9 cellular contexts compared by ENCODE assay signal in the genomic region with DNA sequence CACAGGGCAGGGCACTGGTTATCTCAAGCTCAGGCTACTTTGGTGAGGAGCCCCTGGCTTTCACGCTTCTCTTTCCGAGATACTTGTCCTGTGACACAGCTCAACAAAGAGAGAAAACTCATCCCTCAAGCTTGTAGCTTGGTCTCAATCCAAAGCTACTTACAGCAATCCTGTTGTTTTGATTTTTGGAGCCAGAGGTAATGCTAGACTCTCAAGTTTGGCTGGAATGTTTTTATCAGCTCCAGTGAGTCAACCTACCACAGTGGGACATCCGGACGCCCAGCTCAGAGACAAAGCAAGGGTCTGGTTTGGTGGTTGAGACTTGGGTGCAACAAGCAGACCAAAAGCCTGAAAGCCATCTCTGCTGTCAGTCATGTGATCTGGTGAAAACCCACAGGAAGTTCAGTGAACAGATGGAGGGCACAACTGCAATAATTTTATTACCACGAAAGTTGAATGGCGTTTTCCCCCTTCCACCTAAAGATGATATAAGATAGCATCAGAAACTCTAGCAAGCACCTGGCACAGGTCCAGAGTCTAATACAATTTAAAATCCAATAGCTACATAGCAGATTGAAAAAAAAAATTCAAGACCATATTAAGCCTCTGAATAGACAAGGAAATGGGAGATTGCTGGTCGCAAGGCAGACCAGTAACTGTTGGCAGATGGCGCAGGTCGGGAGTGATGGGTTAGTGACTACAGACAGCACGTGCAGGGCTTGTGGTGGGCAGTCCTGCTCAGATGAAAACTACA.
A peak's percentile ranks its signal among the peaks of the same experiment; 100 is the strongest.
DNase-seq lines count a peak whose midpoint lies in the region; ATAC-seq and TF ChIP-seq lines count a peak whose summit lies in the region.
"Had no signal": no experiment of that assay in that cellular context is flagged by ENCODE, and none has a peak within 500 bp of the region (broad histone marks: within the 10 kb centered on the region; RNA-seq: fewer than 3 reads in every experiment).

No MANE protein-coding gene starts in this region.

- H3K27ac ChIP-seq in foreskin keratinocyte: no peak overlapping the region
- peak overlapping the region; percentile 62 to 63 for H3K27ac ChIP-seq in tibial artery
- H3K27ac ChIP-seq in WERI-Rb-1: no peak overlapping the region

- H3K27me3 ChIP-seq in foreskin keratinocyte (no peaks in the 10 kb centered on the region), tibial artery (no peaks in the 10 kb centered on the region), WERI-Rb-1 (ENCODE audit: insufficient read depth, low read depth, severe bottlenecking) (no peaks in the 10 kb centered on the region)

- ATAC-seq in foreskin keratinocyte: no peak
- ATAC-seq in HG03342 (IDR thresholded peaks at IDR 0.05; ENCODE audit: unreplicated experiment): no peak

- H3K36me3 ChIP-seq in tibial artery (no peaks in the 10 kb centered on the region), WERI-Rb-1 (no peaks in the 10 kb centered on the region)

- H3K4me1 ChIP-seq in foreskin keratinocyte (peaks cover 8% of the 10 kb centered on the region), tibial artery (peaks cover 5 to 43% (median 16%) of the 10 kb centered on the region in 4 donors)

- H3K9me3 ChIP-seq in tibial artery: no peaks in the 10 kb centered on the region
- no peaks in the 10 kb centered on the region for H3K9me3 ChIP-seq in WERI-Rb-1 (ENCODE audit: severe bottlenecking)

- intact Hi-C loops in tibial artery (cut with DNase I; ENCODE audit: low total_unique reads): no loop called here

- H3K4me3 ChIP-seq in tibial artery (no peak overlapping the region), WERI-Rb-1 (ENCODE audit: low read depth, low read length) (no peak overlapping the region)

- DNase-seq in activated gamma-delta T cell treated with Interleukin-2 at 50 U/mL for 16 hours: peak; percentile 45
- no peak for DNase-seq in activated gamma-delta T cell (lab: John Stamatoyannopoulos, UW)
- DNase-seq in SK-N-DZ (ENCODE audit: low spot score): peak; percentile 95
- DNase-seq in foreskin keratinocyte: peak; percentile 24 to 69
- DNase-seq in tibial artery: no peak
- DNase-seq in WERI-Rb-1: no peak
- no peak for DNase-seq in NCI-H1930 (lab: John Stamatoyannopoulos, UW)
- DNase-seq: glutamatergic neuron had no signal

- TF ChIP-seq CTCF in foreskin keratinocyte (conservative IDR thresholded peaks at IDR 0.05) (no peak), tibial artery (IDR thresholded peaks at IDR 0.05) (no peak), WERI-Rb-1 (IDR thresholded peaks at IDR 0.05; ENCODE audit: low read depth, low read length) (no peak)

Comparison
In these comparisons a context has a peak if more than half of its experiments do, and no peak if none do; other contexts are left out.
1. DNase-seq: peak in activated gamma-delta T cell treated with Interleukin-2 at 50 U/mL for 16 hours (single experiment), SK-N-DZ (single experiment) and foreskin keratinocyte (2 of 2); none in activated gamma-delta T cell (single experiment), tibial artery (0 of 2), WERI-Rb-1 (single experiment) and NCI-H1930 (0 of 2).
2. H3K27ac ChIP-seq: peak in tibial artery (2 of 2); none in foreskin keratinocyte (single experiment) and WERI-Rb-1 (single experiment).